ENCODE assay signal across 12 cellular contexts in the genomic region with DNA sequence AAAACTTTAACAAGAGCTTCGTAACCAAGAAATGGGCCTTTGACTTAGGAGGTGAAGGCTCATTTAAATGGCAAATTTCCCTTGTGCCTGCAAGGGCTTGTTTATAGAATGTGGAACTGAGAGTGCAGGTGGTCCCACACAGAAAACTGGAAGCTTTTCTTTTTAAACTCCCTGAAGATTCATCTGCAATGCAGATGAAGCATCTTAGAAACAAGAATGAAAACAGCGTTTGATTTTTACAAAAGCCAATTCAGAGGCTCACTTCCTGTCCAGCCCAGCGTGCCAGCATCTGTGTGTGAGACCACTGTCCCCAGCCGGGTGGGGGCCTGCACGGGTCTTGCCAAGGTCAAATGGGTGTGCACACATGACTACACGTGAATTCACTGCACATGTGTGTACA.
DNase-seq lines count a peak whose midpoint lies in the region; ATAC-seq and TF ChIP-seq lines count a peak whose summit lies in the region.
"Had no signal": no experiment of that assay in that cellular context is flagged by ENCODE, and none has a peak within 500 bp of the region (broad histone marks: within the 10 kb centered on the region; RNA-seq: fewer than 3 reads in every experiment).

No MANE protein-coding gene starts in this region.

- no peaks in the 10 kb centered on the region for H3K36me3 Mint-ChIP-seq in nephron (ENCODE audit: low read depth)
- no peaks in the 10 kb centered on the region for H3K36me3 Mint-ChIP-seq in activated T-cell treated with anti-CD3 and anti-CD28 coated beads, Interleukin-2, amount 50 U/mL, for 72 hours (ENCODE audit: insufficient read depth in 2 of 2)

- H3K4me1 Mint-ChIP-seq in nephron = peaks cover 62% of the 10 kb centered on the region
- H3K4me1 Mint-ChIP-seq in activated T-cell treated with anti-CD3 and anti-CD28 coated beads, Interleukin-2, amount 50 U/mL, for 72 hours (ENCODE audit: low read depth) = no peaks in the 10 kb centered on the region

- ATAC-seq in GM18517 (IDR thresholded peaks at IDR 0.05; ENCODE audit: unreplicated experiment) (peak; percentile 71), GM21717 (IDR thresholded peaks at IDR 0.05; ENCODE audit: unreplicated experiment) (peak; percentile 81), HG03565 (IDR thresholded peaks at IDR 0.05; ENCODE audit: unreplicated experiment) (peak; percentile 51)
- no peak for ATAC-seq in activated T-cell treated with anti-CD3 and anti-CD28 coated beads, Interleukin-2, amount 50 U/mL, for 72 hours (replicated peaks in 1 of 2)
- ATAC-seq: activated T-cell treated with anti-CD3 and anti-CD28 coated beads, Interleukin-2, amount 50 U/mL, for 4 hours; Panc1 had no signal

- TF ChIP-seq CTCF in nephron (IDR thresholded peaks at IDR 0.05; ENCODE audit: unreplicated experiment in 3 of 3) = no peak

- no peak overlapping the region for H3K4me3 Mint-ChIP-seq in nephron
- H3K4me3 Mint-ChIP-seq in activated T-cell treated with anti-CD3 and anti-CD28 coated beads, Interleukin-2, amount 50 U/mL, for 72 hours = no peak overlapping the region
- H3K4me3 Mint-ChIP-seq: activated T-cell treated with anti-CD3 and anti-CD28 coated beads, Interleukin-2, amount 50 U/mL, for 4 hours had no signal

- no peaks in the 10 kb centered on the region for H3K9me3 Mint-ChIP-seq in nephron
- H3K9me3 Mint-ChIP-seq in activated T-cell treated with anti-CD3 and anti-CD28 coated beads, Interleukin-2, amount 50 U/mL, for 72 hours = no peaks in the 10 kb centered on the region
- H3K9me3 Mint-ChIP-seq: activated T-cell treated with anti-CD3 and anti-CD28 coated beads, Interleukin-2, amount 50 U/mL, for 4 hours had no signal

- H3K27me3 Mint-ChIP-seq in nephron (ENCODE audit: low read depth) = no peaks in the 10 kb centered on the region
- H3K27me3 Mint-ChIP-seq in activated T-cell treated with anti-CD3 and anti-CD28 coated beads, Interleukin-2, amount 50 U/mL, for 72 hours (ENCODE audit: low read depth) = no peaks in the 10 kb centered on the region

- peak overlapping the region; percentile 26 to 65 (median 44) for H3K27ac Mint-ChIP-seq in nephron
- no peak overlapping the region for H3K27ac Mint-ChIP-seq in activated T-cell treated with anti-CD3 and anti-CD28 coated beads, Interleukin-2, amount 50 U/mL, for 72 hours

- DNase-seq in cerebellar nuclear complex (lab: John Stamatoyannopoulos, UW) = no peak
- no peak for DNase-seq in activated T-cell treated with anti-CD3 and anti-CD28 coated beads, Interleukin-2, amount 50 U/mL, for 72 hours
- DNase-seq in NCI-H2029 treated with DMSO at 0.1 percent for 48 hours (lab: John Stamatoyannopoulos, UW) = no peak
- no peak for DNase-seq in NCI-H128 (lab: John Stamatoyannopoulos, UW; ENCODE audit: unreplicated experiment)
- DNase-seq: activated T-cell treated with anti-CD3 and anti-CD28 coated beads, Interleukin-2, amount 50 U/mL, for 4 hours; DND-41; stimulated activated CD4-positive, alpha-beta T cell treated with anti-CD3 and anti-CD28 coated beads, Interleukin-4, amount 100 ng/mL, for 24 hours had no signal

Comparison
In these comparisons a context has a peak if more than half of its experiments do, and no peak if none do; other contexts are left out.
1. ATAC-seq: peak in GM18517 (single experiment), GM21717 (single experiment) and HG03565 (single experiment); none in activated T-cell treated with anti-CD3 and anti-CD28 coated beads, Interleukin-2, amount 50 U/mL, for 72 hours (0 of 2).